ENCODE assay signal across 1 cellular context in the genomic region with DNA sequence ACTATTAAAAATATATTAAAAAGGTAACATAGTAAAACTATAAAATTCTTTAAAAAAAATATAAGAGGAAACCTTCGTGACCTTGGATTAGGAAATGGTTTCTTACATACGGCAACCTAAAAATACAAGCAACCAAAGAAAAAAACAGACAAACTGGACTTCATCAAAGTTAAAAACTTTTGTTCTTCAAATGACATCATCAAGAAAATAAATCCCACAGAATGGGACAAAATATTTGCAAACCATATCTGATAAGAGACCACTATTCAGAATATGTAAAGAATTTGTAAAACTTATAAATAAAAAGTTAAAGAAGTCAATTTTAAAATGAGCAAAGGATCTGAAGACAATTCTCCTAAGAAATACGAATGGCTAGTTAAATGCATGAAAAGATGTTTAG.
TF ChIP-seq lines count a peak whose summit lies in the region.

No MANE protein-coding gene starts in this region.

TF ChIP-seq in IMR-90, 13 proteins besides CTCF, POLR2A, EP300 and RAD21 (continued from another document):
- TF ChIP-seq, protein P1, sequence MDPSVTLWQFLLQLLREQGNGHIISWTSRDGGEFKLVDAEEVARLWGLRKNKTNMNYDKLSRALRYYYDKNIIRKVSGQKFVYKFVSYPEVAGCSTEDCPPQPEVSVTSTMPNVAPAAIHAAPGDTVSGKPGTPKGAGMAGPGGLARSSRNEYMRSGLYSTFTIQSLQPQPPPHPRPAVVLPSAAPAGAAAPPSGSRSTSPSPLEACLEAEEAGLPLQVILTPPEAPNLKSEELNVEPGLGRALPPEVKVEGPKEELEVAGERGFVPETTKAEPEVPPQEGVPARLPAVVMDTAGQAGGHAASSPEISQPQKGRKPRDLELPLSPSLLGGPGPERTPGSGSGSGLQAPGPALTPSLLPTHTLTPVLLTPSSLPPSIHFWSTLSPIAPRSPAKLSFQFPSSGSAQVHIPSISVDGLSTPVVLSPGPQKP (IDR thresholded peaks at IDR 0.05; ENCODE audit: borderline replicate concordance, low read depth, low read length), result no peak
- no peak for TF ChIP-seq CHD1 (IDR thresholded peaks at IDR 0.05; ENCODE audit: low read depth, low read length)
- TF ChIP-seq, protein P2, sequence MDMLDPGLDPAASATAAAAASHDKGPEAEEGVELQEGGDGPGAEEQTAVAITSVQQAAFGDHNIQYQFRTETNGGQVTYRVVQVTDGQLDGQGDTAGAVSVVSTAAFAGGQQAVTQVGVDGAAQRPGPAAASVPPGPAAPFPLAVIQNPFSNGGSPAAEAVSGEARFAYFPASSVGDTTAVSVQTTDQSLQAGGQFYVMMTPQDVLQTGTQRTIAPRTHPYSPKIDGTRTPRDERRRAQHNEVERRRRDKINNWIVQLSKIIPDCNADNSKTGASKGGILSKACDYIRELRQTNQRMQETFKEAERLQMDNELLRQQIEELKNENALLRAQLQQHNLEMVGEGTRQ (IDR thresholded peaks at IDR 0.05; ENCODE audit: low read depth, low read length), result no peak
- TF ChIP-seq MAFK (IDR thresholded peaks at IDR 0.05; ENCODE audit: low read depth, low read length), result no peak
